In the genomic region with DNA sequence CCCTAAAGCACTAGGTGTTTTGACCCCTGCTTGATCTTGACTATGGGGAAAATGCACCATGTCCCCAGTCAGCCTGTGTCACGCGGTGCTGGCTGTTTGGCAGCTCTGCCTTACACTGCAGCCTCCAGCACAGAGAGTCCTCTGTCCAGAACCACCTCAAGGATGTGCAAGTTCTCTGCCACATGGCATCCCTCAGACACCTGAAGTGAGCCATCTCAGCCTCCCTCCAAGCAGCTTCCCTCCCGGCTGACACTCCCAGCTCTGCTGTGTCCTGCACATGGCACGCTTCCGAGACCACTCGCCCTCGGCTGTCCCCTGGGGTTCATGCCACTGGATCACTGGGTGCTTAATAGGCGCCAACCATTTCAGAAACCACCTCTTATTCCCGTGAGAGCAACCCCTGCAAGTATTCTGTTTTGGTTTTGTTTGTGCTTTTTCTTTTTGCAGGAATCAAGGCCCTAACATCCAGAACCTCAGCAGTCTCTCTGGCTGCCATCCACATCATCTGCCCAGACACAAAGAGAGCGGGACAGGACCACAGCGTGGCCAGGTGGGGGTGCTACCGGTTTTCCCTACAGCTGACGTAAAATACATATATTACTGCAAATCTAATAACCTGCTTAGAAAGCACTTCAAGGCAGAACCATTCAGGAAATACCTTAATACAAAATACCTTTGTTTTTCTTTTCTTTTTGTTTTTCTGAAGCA, we compare ENCODE assay signal across 8 cellular contexts. TPM values are rescaled to one million over a fixed set of nuclear protein-coding genes. Genes with fewer than 3 reads are reported as not detected.
DNase-seq lines count a peak whose midpoint lies in the region; ATAC-seq, FAIRE-seq and TF ChIP-seq lines count a peak whose summit lies in the region.

No MANE protein-coding gene starts in this region.

- peak overlapping the region; percentile 22 for H3K27ac ChIP-seq in CD4-positive, alpha-beta memory T cell (ENCODE audit: low read depth, low read length)
- no peak overlapping the region for H3K27ac ChIP-seq in OCI-LY7 (ENCODE audit: low read depth, low read length, poor library complexity, severe bottlenecking)
- peak overlapping the region; percentile 26 for H3K27ac ChIP-seq in HepG2 (ENCODE audit: extremely low read length, insufficient read depth, low read length)
- H3K27ac ChIP-seq in vagina, result peak overlapping the region; percentile 86

- no peak overlapping the region for H3K9ac ChIP-seq in HepG2 (ENCODE audit: insufficient read depth, low read depth, low read length)

- TF ChIP-seq RAD21 in HepG2 (CRISPR knock-in tag; IDR thresholded peaks at IDR 0.05), result no peak

- no peaks in the 10 kb centered on the region for H3K9me2 ChIP-seq in OCI-LY7 (ENCODE audit: insufficient read depth, low read length)

- H3K79me2 ChIP-seq in OCI-LY7 (ENCODE audit: insufficient read depth, low read depth, low read length) (peaks cover 21% of the 10 kb centered on the region; the same call in 1 of the 2 replicates), HepG2 (ENCODE audit: insufficient read depth, low read length) (peaks cover 82% of the 10 kb centered on the region)

- CTCF ChIA-PET in CD4-positive, alpha-beta memory T cell (lab: Charles Lee; ENCODE audit: partially characterized antibody), result interaction anchor here (0.7 to 11.3 kb wide), 9 partner anchors 15 to 212 kb away, joined by 3 to 99 read pairs (median 4); no protein-coding TSS in a partner anchor
- CTCF ChIA-PET in OCI-LY7 (lab: Charles Lee; ENCODE audit: unreplicated experiment) (interaction anchor here (0.5 kb wide), 1 partner anchor 1228 kb away, joined by 5 read pairs; no protein-coding TSS in a partner anchor), MCF 10A (lab: Yijun Ruan, JAX) (interaction anchor here (1.2 to 1.7 kb wide), 2 partner anchors 8 to 181 kb away, joined by 4 read pairs; no protein-coding TSS in a partner anchor), HepG2 (lab: Yijun Ruan, JAX; ENCODE audit: low intra/inter-chr PET ratio, low total read pairs) (no interaction called here)

- H3K4me3 ChIP-seq in CD4-positive, alpha-beta memory T cell (ENCODE audit: low read length in 2 of 2), result no peak overlapping the region
- no peak overlapping the region for H3K4me3 ChIP-seq in OCI-LY7 (ENCODE audit: low read depth, low read length, poor library complexity, severe bottlenecking)
- no peak overlapping the region for H3K4me3 ChIP-seq in HepG2 (replicated peaks in 1 of 3; ENCODE audit: insufficient read depth in 1 of 3, low read depth in 2 of 3, low read length in 3 of 3)
- no peak overlapping the region for H3K4me3 ChIP-seq in vagina

- H2AFZ ChIP-seq in OCI-LY7 (ENCODE audit: low read length) (no peak overlapping the region), HepG2 (ENCODE audit: low read length) (no peak overlapping the region)

- no peaks in the 10 kb centered on the region for H3K9me3 ChIP-seq in CD4-positive, alpha-beta memory T cell (ENCODE audit: control insufficient read depth in 1 of 2, low read length in 2 of 2)
- H3K9me3 ChIP-seq in OCI-LY7 (ENCODE audit: low read length), result no peaks in the 10 kb centered on the region
- H3K9me3 ChIP-seq in HepG2 (ENCODE audit: low read length), result no peaks in the 10 kb centered on the region
- H3K9me3 ChIP-seq in vagina, result no peaks in the 10 kb centered on the region

- no peaks in the 10 kb centered on the region for H3K36me3 ChIP-seq in CD4-positive, alpha-beta memory T cell (ENCODE audit: insufficient read depth, low read length)
- H3K36me3 ChIP-seq in OCI-LY7 (ENCODE audit: insufficient read depth, low read length) (peaks cover 21% of the 10 kb centered on the region; the same call in 1 of the 2 replicates), HepG2 (replicated peaks in 1 of 2; ENCODE audit: control insufficient read depth in 1 of 2, insufficient read depth in 2 of 2, low read length in 2 of 2) (peaks cover 0 to 1% of the 10 kb centered on the region in 2 experiments; a peak in 2 of 5 replicates), vagina (no peaks in the 10 kb centered on the region)

- H3K27ac Mint-ChIP-seq in CD4-positive, alpha-beta memory T cell, result peak overlapping the region; percentile 45 to 88 (median 81)
- peak overlapping the region; percentile 83 for H3K27ac Mint-ChIP-seq in MCF 10A (ENCODE audit: low read depth, unreplicated experiment)

- H3K4me3 Mint-ChIP-seq in CD4-positive, alpha-beta memory T cell, result peak overlapping the region in 6 of 8 donors; percentile 22 to 67 (median 36)
- no peak overlapping the region for H3K4me3 Mint-ChIP-seq in MCF 10A (ENCODE audit: unreplicated experiment)

- 96% methylated on average over 11 of the region's 13 CpGs for WGBS in HepG2 (ENCODE audit: low lambda C conversion rate)

- peaks cover 16 to 56% of the 10 kb centered on the region in 2 donors for H3K36me3 Mint-ChIP-seq in CD4-positive, alpha-beta memory T cell
- H3K36me3 Mint-ChIP-seq in MCF 10A (ENCODE audit: insufficient read depth, unreplicated experiment), result peaks cover 16% of the 10 kb centered on the region

- TF ChIP-seq EP300 in HepG2 (IDR thresholded peaks at IDR 0.05; ENCODE audit: low read depth in 2 of 2, low read length in 2 of 2) (no peak), HepG2 (CRISPR knock-in tag; IDR thresholded peaks at IDR 0.05; ENCODE audit: borderline replicate concordance) (no peak)

- BruUV-seq in OCI-LY7 (replicated peaks; lab: Mats Ljungman, UMichigan) (no TSS peak), MCF 10A (replicated peaks; lab: Mats Ljungman, UMichigan) (no TSS peak), HepG2 (replicated peaks; lab: Mats Ljungman, UMichigan) (no TSS peak)

- no peak for TF ChIP-seq POLR2A in HepG2 (IDR thresholded peaks at IDR 0.05; ENCODE audit: insufficient read depth in 1 of 2, low read depth in 2 of 2, low read length in 2 of 2)
- TF ChIP-seq POLR2A in vagina (IDR thresholded peaks at IDR 0.05), result no peak

- H3K27me3 Mint-ChIP-seq in CD4-positive, alpha-beta memory T cell, result no peaks in the 10 kb centered on the region
- no peaks in the 10 kb centered on the region for H3K27me3 Mint-ChIP-seq in MCF 10A (ENCODE audit: insufficient read depth, unreplicated experiment)

- peaks cover 71 to 98% (median 83%) of the 10 kb centered on the region in 4 donors for H3K4me1 Mint-ChIP-seq in CD4-positive, alpha-beta memory T cell
- H3K4me1 Mint-ChIP-seq in MCF 10A (ENCODE audit: insufficient read depth, unreplicated experiment), result peaks cover 72% of the 10 kb centered on the region

- H3K27me3 ChIP-seq in CD4-positive, alpha-beta memory T cell (ENCODE audit: insufficient read depth, low read length), result no peaks in the 10 kb centered on the region
- H3K27me3 ChIP-seq in HepG2 (ENCODE audit: control insufficient read depth in 1 of 2, insufficient read depth in 2 of 2, low read length in 2 of 2) (no peaks in the 10 kb centered on the region), vagina (no peaks in the 10 kb centered on the region)

- no peaks in the 10 kb centered on the region for H3K9me3 Mint-ChIP-seq in CD4-positive, alpha-beta memory T cell
- H3K9me3 Mint-ChIP-seq in MCF 10A (ENCODE audit: unreplicated experiment), result no peaks in the 10 kb centered on the region

- H3K4me1 ChIP-seq in CD4-positive, alpha-beta memory T cell (ENCODE audit: insufficient read depth, low read length), result peaks cover 91% of the 10 kb centered on the region
- H3K4me1 ChIP-seq in OCI-LY7 (ENCODE audit: insufficient read depth, low read length, poor library complexity, severe bottlenecking), result no peaks in the 10 kb centered on the region
- H3K4me1 ChIP-seq in HepG2 (ENCODE audit: insufficient read depth, low read length), result peaks cover 94% of the 10 kb centered on the region
- H3K4me1 ChIP-seq in vagina, result peaks cover 100% of the 10 kb centered on the region

- no peak for FAIRE-seq in HepG2 (lab: Jason Lieb, UNC)

- H3K4me2 ChIP-seq in OCI-LY7 (ENCODE audit: low read length) (no peak overlapping the region), HepG2 (ENCODE audit: low read depth, low read length) (no peak overlapping the region)

- POLR2A ChIA-PET in CD4-positive, alpha-beta memory T cell (lab: Charles Lee; ENCODE audit: partially characterized antibody), result interaction anchor here (1.0 to 2.0 kb wide), 9 partner anchors 23 to 204 kb away, joined by 3 to 7 read pairs (median 4); partner anchors contain the start of gene NBL1
- POLR2A ChIA-PET in OCI-LY7 (lab: Charles Lee) (no interaction called here), MCF 10A (lab: Yijun Ruan, JAX) (interaction anchor here (1.0 kb wide), 1 partner anchor 157 kb away, joined by 6 read pairs; a partner anchor contains a TSS), HepG2 (lab: Yijun Ruan, JAX) (no interaction called here)

- H4K20me1 ChIP-seq in OCI-LY7 (ENCODE audit: insufficient read depth, low read length), result peaks cover 9% of the 10 kb centered on the region; the same call in 1 of the 2 replicates
- peaks cover 7% of the 10 kb centered on the region; the same call in 1 of the 2 replicates for H4K20me1 ChIP-seq in HepG2 (ENCODE audit: insufficient read depth, low read length)

- TF ChIP-seq CTCF in OCI-LY7 (conservative IDR thresholded peaks at IDR 0.05; ENCODE audit: low read length) (peak; percentile 60), MCF 10A (IDR thresholded peaks at IDR 0.05; ENCODE audit: unreplicated experiment) (no peak), HepG2 (CRISPR knock-in tag; IDR thresholded peaks at IDR 0.05) (no peak; the same call in 1 of the 2 replicates), vagina (IDR thresholded peaks at IDR 0.05) (no peak)

- DNase-seq in CD4-positive, alpha-beta memory T cell, result peak; percentile 38 to 50 (median 42)
- DNase-seq in OCI-LY7 (ENCODE audit: low spot score) (peak; percentile 24), MCF 10A (ENCODE audit: unreplicated experiment) (peak; percentile 41), HepG2 (ENCODE audit: low spot score) (no peak), vagina (ENCODE audit: extremely low spot score in 2 of 2) (no peak), NCI-H2081 treated with DMSO at 0.1 percent for 48 hours (lab: John Stamatoyannopoulos, UW) (no peak), HuH-7 (ENCODE audit: low spot score) (no peak)

- intact Hi-C loops in CD4-positive, alpha-beta memory T cell (cut with micrococcal nuclease), result loop anchor here (1.0 to 5.0 kb wide), 3 partner anchors 48 to 213 kb away; partner anchors contain the start of gene CAPZB
- intact Hi-C loops in OCI-LY7 (cut with micrococcal nuclease; ENCODE audit: unreplicated experiment) (no loop called here), MCF 10A (cut with micrococcal nuclease) (loop anchor here (5.0 kb wide), 2 partner anchors 48 to 208 kb away; partner anchors contain the start of gene CAPZB), HepG2 (cut with micrococcal nuclease; ENCODE audit: unreplicated experiment) (no loop called here), vagina (cut with DNase I) (loop anchor here (10.0 kb wide), 1 partner anchor 45 kb away; the partner anchor contains the start of gene CAPZB)

- in situ Hi-C loops in HepG2 (cut with HindIII; ENCODE audit: extremely low pct_ligation_motif_present, low pct_unique_long_range_greater_than_20kb), result no loop called here

- ATAC-seq in HepG2, result no peak
- no peak for ATAC-seq in HG03039 (IDR thresholded peaks at IDR 0.05; ENCODE audit: unreplicated experiment)

RNA-seq across cellular contexts. Expression of gene CAPZB, which starts 45.7 kb away (rescaled TPM):
- 100 to 1,000 TPM; 244 to 255 TPM for total RNA-seq in CD4-positive, alpha-beta memory T cell
- polyA plus RNA-seq in CD4-positive, alpha-beta memory T cell, result 100 to 1,000 TPM; 436 to 602 TPM
- total RNA-seq in OCI-LY7 (2014; rRNA removed; shearing (Covaris generic)), result 56.1 and 61.3 TPM in 2 replicates
- total RNA-seq in OCI-LY7 (2022) (187 and 190 TPM in 2 replicates), MCF 10A (2022) (252 and 259 TPM in 2 replicates), HepG2 (2016; rRNA removed; fragmentation: Illumina TruSeq; extraction: Trizol) (58.9 and 84.1 TPM in 2 replicates), vagina (152 TPM)
- 24.5 and 25.6 TPM in 2 replicates for total RNA-seq in HepG2 (2016; cell fraction: cytosol; rRNA removed; fragmentation: Illumina TruSeq; extraction: Trizol; ENCODE audit: low read depth)
- total RNA-seq in HepG2 (2016; cell fraction: insoluble cytoplasmic fraction; rRNA removed; fragmentation: Illumina TruSeq; extraction: Trizol), result 61.9 and 68.4 TPM in 2 replicates
- 41.5 and 44.2 TPM in 2 replicates for total RNA-seq in HepG2 (2016; cell fraction: membrane; rRNA removed; fragmentation: Illumina TruSeq; extraction: Trizol)
- total RNA-seq in HepG2 (2016; cell fraction: nucleus; rRNA removed; fragmentation: Illumina TruSeq; extraction: Trizol), result 33.6 and 37.1 TPM in 2 replicates
- 68.8 and 76.9 TPM in 2 replicates for polyA plus RNA-seq in HepG2 (2011; rRNA removed)
- polyA plus RNA-seq in HepG2 (2011; cell fraction: cytosol; rRNA removed), result 107 and 113 TPM in 2 replicates
- polyA plus RNA-seq in HepG2 (2011; cell fraction: nucleus; rRNA removed), result 34.6 and 35.9 TPM in 2 replicates
- 142 and 153 TPM in 2 replicates for polyA plus RNA-seq in HepG2 (2012)
- polyA plus RNA-seq in HepG2 (2016; cell fraction: cytosol; fragmentation: Illumina TruSeq; extraction: Trizol; ENCODE audit: low read depth), result 87.3 and 97.7 TPM in 2 replicates
- 211 and 248 TPM in 2 replicates for polyA plus RNA-seq in HepG2 (2016; cell fraction: insoluble cytoplasmic fraction; fragmentation: Illumina TruSeq; extraction: Trizol; ENCODE audit: low read depth)
- 103 and 116 TPM in 2 replicates for polyA plus RNA-seq in HepG2 (2016; cell fraction: membrane; fragmentation: Illumina TruSeq; extraction: Trizol; ENCODE audit: low read depth)
- 131 and 139 TPM in 2 replicates for polyA plus RNA-seq in HepG2 (2016; cell fraction: nucleus; fragmentation: Illumina TruSeq; extraction: Trizol; ENCODE audit: insufficient read depth, low read depth)
- polyA minus RNA-seq in HepG2 (2011; rRNA and poly(A)+ RNA removed; ENCODE audit: low replicate concordance), result 37.1 and 54.9 TPM in 2 replicates
- 49.6 and 56.8 TPM in 2 replicates for polyA minus RNA-seq in HepG2 (2011; cell fraction: cytosol; rRNA and poly(A)+ RNA removed)
- polyA minus RNA-seq in HepG2 (2011; cell fraction: nucleus; rRNA and poly(A)+ RNA removed), result 19.3 and 21.5 TPM in 2 replicates

Comparison
In these comparisons a context has a peak if more than half of its experiments do, and no peak if none do; other contexts are left out.
1. DNase-seq: peak in CD4-positive, alpha-beta memory T cell (5 of 5), OCI-LY7 (single experiment) and MCF 10A (single experiment); none in HepG2 (single experiment), vagina (0 of 2), NCI-H2081 treated with DMSO at 0.1 percent for 48 hours (single experiment) and HuH-7 (single experiment).
2. POLR2A ChIA-PET loops: an anchor here in CD4-positive, alpha-beta memory T cell (1.0 to 2.0 kb wide) and MCF 10A (1.0 kb wide); none called in OCI-LY7 and HepG2.
3. intact Hi-C loops: an anchor here in CD4-positive, alpha-beta memory T cell (1.0 to 5.0 kb wide), MCF 10A (5.0 kb wide) and vagina (10.0 kb wide); none called in OCI-LY7 and HepG2.